12 cellular contexts compared by ENCODE assay signal in genomic region chr1:212256404-212256803, GRCh38. TPM values are rescaled to one million over a fixed set of nuclear protein-coding genes. Genes with fewer than 3 reads are reported as not detected.
DNase-seq lines count a peak whose midpoint lies in the region; ATAC-seq and TF ChIP-seq lines count a peak whose summit lies in the region.
"Had no signal": no experiment of that assay in that cellular context is flagged by ENCODE, and none has a peak within 500 bp of the region (broad histone marks: within the 10 kb centered on the region; RNA-seq: fewer than 3 reads in every experiment).

No MANE protein-coding gene starts in this region.

- DNase-seq in CD14-positive monocyte (ENCODE audit: low spot score): no peak
- DNase-seq in T-helper 22 cell (ENCODE audit: low read depth): peak; percentile 11
- DNase-seq in islet precursor cell: peak; percentile 14
- DNase-seq in H7: no peak
- no peak for DNase-seq in DMS53 (lab: John Stamatoyannopoulos, UW)
- DNase-seq in lower leg skin (ENCODE audit: low spot score in 2 of 2): no peak
- DNase-seq: DMS 273 treated with DMSO at 0.1 percent for 48 hours, glutamatergic neuron had no signal

- H3K36me3 ChIP-seq in H7 (replicated peaks; ENCODE audit: control insufficient read depth, insufficient read depth, low read length): no peaks in the 10 kb centered on the region
- H3K36me3 ChIP-seq: prostate gland had no signal

- H3K27me3 Mint-ChIP-seq in CD14-positive monocyte (ENCODE audit: low read depth in 3 of 3): peaks cover 0 to 3% (median 0%) of the 10 kb centered on the region in 3 donors
- H3K27me3 Mint-ChIP-seq: brain had no signal

- intact Hi-C loops in CD14-positive monocyte (cut with micrococcal nuclease) (no loop called here), lower leg skin (cut with DNase I; ENCODE audit: low total_unique reads) (no loop called here)

- no peak for TF ChIP-seq POLR2A in lower leg skin (IDR thresholded peaks at IDR 0.05)

- peaks cover 4 to 10% of the 10 kb centered on the region in 2 donors for H3K36me3 Mint-ChIP-seq in CD14-positive monocyte
- H3K36me3 Mint-ChIP-seq: brain had no signal

- 76 to 86% methylated on average over 1 of the region's 1 CpG for WGBS in lower leg skin, 2 donors

- peak overlapping the region; percentile 89 to 99 (median 97) for H3K27ac Mint-ChIP-seq in CD14-positive monocyte
- H3K27ac Mint-ChIP-seq: brain had no signal

- H3K9me3 Mint-ChIP-seq in CD14-positive monocyte: peaks cover 0 to 6% (median 0%) of the 10 kb centered on the region in 7 donors
- H3K9me3 Mint-ChIP-seq: brain had no signal

- H3K4me3 Mint-ChIP-seq in CD14-positive monocyte: peak overlapping the region; percentile 18 to 87
- H3K4me3 Mint-ChIP-seq: brain had no signal

- H3K4me1 Mint-ChIP-seq in CD14-positive monocyte: peaks cover 83% of the 10 kb centered on the region
- H3K4me1 Mint-ChIP-seq: brain had no signal

- no peak for TF ChIP-seq CTCF in CD14-positive monocyte (IDR thresholded peaks at IDR 0.05)
- TF ChIP-seq CTCF in lower leg skin (IDR thresholded peaks at IDR 0.05): no peak

- ATAC-seq in GM21619 (IDR thresholded peaks at IDR 0.05; ENCODE audit: unreplicated experiment) (peak; percentile 64), HG03354 (IDR thresholded peaks at IDR 0.05; ENCODE audit: poor library complexity, severe bottlenecking, unreplicated experiment) (no peak)

- no peak overlapping the region for H3K4me3 ChIP-seq in H7 (ENCODE audit: insufficient read depth, low read depth, low read length)
- no peak overlapping the region for H3K4me3 ChIP-seq in lower leg skin (ENCODE audit: low read depth, poor library complexity, severe bottlenecking)
- H3K4me3 ChIP-seq: prostate gland had no signal

- no peaks in the 10 kb centered on the region for H3K27me3 ChIP-seq in H7 (ENCODE audit: control insufficient read depth, insufficient read depth, low read length)

RNA-seq across cellular contexts. Expression of gene PPP2R5A, which starts 28.8 kb away (rescaled TPM):
- polyA plus RNA-seq in CD14-positive monocyte: 10 to 100 TPM; 28.1 to 31.1 TPM
- 65.3 and 72.5 TPM in 2 replicates for total RNA-seq in H7 (2014; rRNA removed; shearing (Covaris generic))
- total RNA-seq in lower leg skin: 10 to 100 TPM; 34.9 to 57.6 (median 53.2) TPM

Comparison
In these comparisons a context has a peak if more than half of its experiments do, and no peak if none do; other contexts are left out.
1. DNase-seq: peak in T-helper 22 cell (single experiment) and islet precursor cell (single experiment); none in CD14-positive monocyte (single experiment), H7 (single experiment), DMS53 (single experiment) and lower leg skin (0 of 2).